Comparison of ENCODE assay signal across 33 cellular contexts in the genomic region with DNA sequence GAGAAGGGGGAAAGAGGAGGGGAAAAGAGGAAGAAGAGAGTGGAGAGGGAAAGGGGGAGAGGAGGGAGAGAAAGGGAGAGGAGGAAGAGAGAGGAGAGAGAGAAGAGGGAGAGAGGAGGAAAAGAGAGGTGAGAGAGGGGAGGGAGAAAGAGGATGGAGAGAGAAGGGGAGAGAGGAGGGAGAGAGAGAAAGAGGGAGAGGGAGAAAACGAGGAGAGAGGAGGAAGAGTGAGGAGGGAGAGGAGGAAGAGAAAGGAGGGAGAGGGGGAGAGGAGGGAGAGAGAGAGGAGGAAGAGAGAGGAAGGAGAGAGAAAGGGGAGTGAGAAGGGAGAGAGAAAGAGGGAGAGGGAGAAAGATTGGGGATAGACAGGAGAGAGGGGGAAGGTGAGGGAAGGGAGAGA.
"Had no signal": no experiment of that assay in that cellular context is flagged by ENCODE, and none has a peak within 500 bp of the region (broad histone marks: within the 10 kb centered on the region; RNA-seq: fewer than 3 reads in every experiment).

No MANE protein-coding gene starts in this region.

- DNase-seq: activated effector memory CD4-positive, alpha-beta T cell treated with anti-CD3 and anti-CD28 coated beads, Interleukin-2, amount 50 U/mL, for 16 hours; activated effector memory CD4-positive, alpha-beta T cell treated with Interleukin-2 at 50 U/mL for 16 hours; activated gamma-delta T cell; activated gamma-delta T cell treated with Interleukin-2 at 50 U/mL for 16 hours; activated naive CD4-positive, alpha-beta T cell; activated naive CD4-positive, alpha-beta T cell treated with anti-CD3 and anti-CD28 coated beads for 36 hours; activated naive CD4-positive, alpha-beta T cell treated with anti-CD3 and anti-CD28 coated beads, Interleukin-2, amount 10 ng/mL, durations not matched to agents 7 days and 5 days; activated naive CD4-positive, alpha-beta T cell treated with anti-CD3 and anti-CD28 coated beads, Interleukin-2, amount 50 U/mL, for 16 hours; activated naive CD4-positive, alpha-beta T cell treated with Interleukin-2 at 50 U/mL for 16 hours; activated naive CD8-positive, alpha-beta T cell treated with anti-CD3 and anti-CD28 coated beads for 36 hours; activated naive CD8-positive, alpha-beta T cell treated with anti-CD3 and anti-CD28 coated beads, Interleukin-2, amount 10 ng/mL, durations not matched to agents 7 days and 5 days; activated naive CD8-positive, alpha-beta T cell treated with anti-CD3 and anti-CD28 coated beads, Interleukin-2, amount 50 U/mL, for 24 hours; activated T-cell treated with anti-CD3 and anti-CD28 coated beads, Interleukin-2, amount 50 U/mL, for 1 hour; activated T-cell treated with anti-CD3 and anti-CD28 coated beads, Interleukin-2, amount 50 U/mL, for 24 hours; activated T-cell treated with anti-CD3 and anti-CD28 coated beads, Interleukin-2, amount 50 U/mL, for 4 hours; activated T-cell treated with anti-CD3 and anti-CD28 coated beads, Interleukin-2, amount 50 U/mL, for 48 hours; activated T-cell treated with anti-CD3 and anti-CD28 coated beads, Interleukin-2, amount 50 U/mL, for 72 hours; adrenal gland; amniotic stem cell; amygdala; anterior cingulate cortex; aorta; body of pancreas; brain microvascular endothelial cell; caudate nucleus; central memory CD4-positive, alpha-beta T cell; cerebellar nuclear complex had no signal

- H3K4me3 ChIP-seq: adrenal gland, ascending aorta, body of pancreas, breast epithelium, cardiac muscle cell had no signal

- FAIRE-seq: astrocyte had no signal

- H3K27ac ChIP-seq: adrenal gland, ascending aorta, body of pancreas, brain microvascular endothelial cell, breast epithelium, cardiac muscle cell had no signal

- H3K36me3 ChIP-seq: adrenal gland, ascending aorta, brain microvascular endothelial cell, breast epithelium, cardiac muscle cell had no signal

- ATAC-seq: activated naive CD4-positive, alpha-beta T cell treated with anti-CD3 and anti-CD28 coated beads, Interleukin-2, amount 50 U/mL, for 72 hours; activated naive CD8-positive, alpha-beta T cell treated with anti-CD3 and anti-CD28 coated beads, Interleukin-2, amount 50 U/mL, for 24 hours; activated T-cell treated with anti-CD3 and anti-CD28 coated beads, Interleukin-2, amount 50 U/mL, for 4 hours; activated T-cell treated with anti-CD3 and anti-CD28 coated beads, Interleukin-2, amount 50 U/mL, for 72 hours; activated T-helper 17 cell treated with anti-CD3 and anti-CD28 coated beads, Interleukin-2, amount 50 U/mL, for 72 hours; body of pancreas had no signal

- H3K9me3 ChIP-seq: adrenal gland had no signal

- H3K4me1 ChIP-seq: adrenal gland, ascending aorta, body of pancreas, breast epithelium had no signal

- H3K27me3 ChIP-seq: adrenal gland, ascending aorta, body of pancreas, brain microvascular endothelial cell, cardiac muscle cell had no signal
